In the genomic region with DNA sequence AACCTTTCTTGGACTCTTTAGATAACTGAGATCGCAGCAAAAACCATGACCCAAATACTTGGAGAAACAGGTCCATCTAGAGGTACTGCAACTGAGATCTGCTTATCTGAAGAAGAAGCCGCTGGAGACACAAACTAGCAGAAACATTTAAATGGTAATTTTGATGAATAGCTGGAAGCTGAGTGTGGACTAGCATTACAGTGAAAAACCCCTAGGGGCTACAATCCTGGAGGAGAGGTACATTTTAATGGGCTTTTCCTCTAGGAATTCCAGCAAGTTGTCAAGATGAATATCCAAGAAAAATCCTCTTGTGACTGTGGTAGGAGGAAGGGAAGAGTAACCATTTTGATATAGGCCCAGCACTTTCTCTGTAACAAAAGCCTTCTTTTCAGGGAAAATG, we compare ENCODE assay signal across 25 cellular contexts.
"Had no signal": no experiment of that assay in that cellular context is flagged by ENCODE, and none has a peak within 500 bp of the region (broad histone marks: within the 10 kb centered on the region; RNA-seq: fewer than 3 reads in every experiment).

No MANE protein-coding gene starts in this region.

- H3K36me3 Mint-ChIP-seq: activated naive CD4-positive, alpha-beta T cell treated with anti-CD3 and anti-CD28 coated beads, Interleukin-2, amount 50 U/mL, for 24 hours had no signal

- ATAC-seq: activated CD8-positive, alpha-beta T cell treated with anti-CD3 and anti-CD28 coated beads for 36 hours; activated naive CD8-positive, alpha-beta T cell treated with anti-CD3 and anti-CD28 coated beads, Interleukin-2, amount 50 U/mL, for 24 hours; activated T-cell treated with anti-CD3 and anti-CD28 coated beads, Interleukin-2, amount 50 U/mL, for 4 hours; foreskin keratinocyte; left ventricle myocardium superior; right lobe of liver; stimulated activated naive CD8-positive, alpha-beta T cell treated with anti-CD3 and anti-CD28 coated beads, Interleukin-15, Interleukin-2, amounts not matched to agents 100 U/mL and 50 U/mL, for 24 hours; T-helper 17 cell had no signal

- H3K27ac ChIP-seq: esophagus muscularis mucosa, foreskin keratinocyte, ovary, right lobe of liver, testis, transverse colon had no signal

- H3K4me1 ChIP-seq: esophagus muscularis mucosa, foreskin keratinocyte, right lobe of liver, testis, transverse colon had no signal

- H3K27me3 ChIP-seq: esophagus muscularis mucosa, foreskin keratinocyte, ovary, right lobe of liver, testis, transverse colon had no signal

- H3K27me3 Mint-ChIP-seq: activated CD8-positive, alpha-beta T cell treated with anti-CD3 and anti-CD28 coated beads for 36 hours; activated naive CD4-positive, alpha-beta T cell treated with anti-CD3 and anti-CD28 coated beads, Interleukin-2, amount 50 U/mL, for 24 hours; activated naive CD8-positive, alpha-beta T cell treated with anti-CD3 and anti-CD28 coated beads, Interleukin-2, amount 50 U/mL, for 24 hours; central memory CD8-positive, alpha-beta T cell; dendritic cell treated with granulocyte-macrophage colony-stimulating factor and Interleukin-4, amounts not matched to agents 40 ng/mL and 50 ng/mL, for 4 days; progenitor cell of endocrine pancreas; T-helper 17 cell had no signal

- H3K4me1 Mint-ChIP-seq: activated naive CD4-positive, alpha-beta T cell treated with anti-CD3 and anti-CD28 coated beads, Interleukin-2, amount 50 U/mL, for 24 hours; activated naive CD8-positive, alpha-beta T cell treated with anti-CD3 and anti-CD28 coated beads, Interleukin-2, amount 50 U/mL, for 24 hours; central memory CD8-positive, alpha-beta T cell; T-helper 17 cell had no signal

- H3K27ac Mint-ChIP-seq: activated CD8-positive, alpha-beta T cell treated with anti-CD3 and anti-CD28 coated beads for 36 hours; activated naive CD4-positive, alpha-beta T cell treated with anti-CD3 and anti-CD28 coated beads, Interleukin-2, amount 50 U/mL, for 24 hours; activated naive CD8-positive, alpha-beta T cell treated with anti-CD3 and anti-CD28 coated beads, Interleukin-2, amount 50 U/mL, for 24 hours; activated T-helper 2 cell treated with anti-CD3 and anti-CD28 coated beads, Interferon-gamma antibody, Interleukin-2, Interleukin-4, amounts not matched to agents 10 μg/mL and 5 μg/mL and 100 μg/mL, durations not matched to agents 14 hours and 24 hours and 36 hours; dendritic cell treated with granulocyte-macrophage colony-stimulating factor and Interleukin-4, amounts not matched to agents 40 ng/mL and 50 ng/mL, for 4 days; nephron progenitor cell; progenitor cell of endocrine pancreas; T-helper 17 cell had no signal

- FAIRE-seq: bronchial epithelial cell, islet of Langerhans had no signal

- H3K4me3 ChIP-seq: esophagus muscularis mucosa, ovary, right lobe of liver, testis, transverse colon had no signal

- DNase-seq: activated CD4-positive, alpha-beta T cell treated with anti-CD3 and anti-CD28 coated beads for 1 hour; activated CD4-positive, alpha-beta T cell treated with anti-CD3 and anti-CD28 coated beads, Interleukin-2, amount 50 U/mL, for 1 hour; activated CD8-positive, alpha-beta T cell treated with anti-CD3 and anti-CD28 coated beads for 36 hours; activated naive CD8-positive, alpha-beta T cell treated with anti-CD3 and anti-CD28 coated beads, Interleukin-2, amount 50 U/mL, for 24 hours; activated T-cell treated with anti-CD3 and anti-CD28 coated beads, Interleukin-2, amount 50 U/mL, for 4 hours; amygdala; foreskin keratinocyte; left ventricle myocardium superior; nephron progenitor cell; ovary; right lobe of liver; stimulated activated CD4-positive, alpha-beta T cell treated with anti-CD3 and anti-CD28 coated beads, Interleukin-2, amount 100 ng/mL, for 48 hours; stimulated activated naive CD8-positive, alpha-beta T cell treated with anti-CD3 and anti-CD28 coated beads, Interleukin-15, Interleukin-2, amounts not matched to agents 100 U/mL and 50 U/mL, for 24 hours; T-helper 17 cell; T1000; testis; transverse colon had no signal

- H3K36me3 ChIP-seq: esophagus muscularis mucosa, ovary, right lobe of liver, transverse colon had no signal

- H3K4me3 Mint-ChIP-seq: activated CD8-positive, alpha-beta T cell treated with anti-CD3 and anti-CD28 coated beads for 36 hours; activated naive CD4-positive, alpha-beta T cell treated with anti-CD3 and anti-CD28 coated beads, Interleukin-2, amount 50 U/mL, for 24 hours; activated naive CD8-positive, alpha-beta T cell treated with anti-CD3 and anti-CD28 coated beads, Interleukin-2, amount 50 U/mL, for 24 hours; activated T-cell treated with anti-CD3 and anti-CD28 coated beads, Interleukin-2, amount 50 U/mL, for 4 hours; central memory CD8-positive, alpha-beta T cell; dendritic cell treated with granulocyte-macrophage colony-stimulating factor and Interleukin-4, amounts not matched to agents 40 ng/mL and 50 ng/mL, for 4 days; nephron progenitor cell; T-helper 17 cell had no signal

- H3K9me3 Mint-ChIP-seq: activated CD8-positive, alpha-beta T cell treated with anti-CD3 and anti-CD28 coated beads for 36 hours; activated naive CD4-positive, alpha-beta T cell treated with anti-CD3 and anti-CD28 coated beads, Interleukin-2, amount 50 U/mL, for 24 hours; activated naive CD8-positive, alpha-beta T cell treated with anti-CD3 and anti-CD28 coated beads, Interleukin-2, amount 50 U/mL, for 24 hours; activated T-cell treated with anti-CD3 and anti-CD28 coated beads, Interleukin-2, amount 50 U/mL, for 4 hours; activated T-helper 2 cell treated with anti-CD3 and anti-CD28 coated beads, Interferon-gamma antibody, Interleukin-2, Interleukin-4, amounts not matched to agents 10 μg/mL and 5 μg/mL and 100 μg/mL, durations not matched to agents 14 hours and 24 hours and 36 hours had no signal

- H3K9me3 ChIP-seq: ovary, right lobe of liver, testis, transverse colon had no signal
